In genomic region chr12:128402481-128402880, GRCh38 we compare ENCODE assay signal across 32 cellular contexts.
"Had no signal": no experiment of that assay in that cellular context is flagged by ENCODE, and none has a peak within 500 bp of the region (broad histone marks: within the 10 kb centered on the region; RNA-seq: fewer than 3 reads in every experiment).

No MANE protein-coding gene starts in this region.

- H3K9me3 ChIP-seq: left ventricle myocardium inferior, mucosa of descending colon, psoas muscle, sigmoid colon, upper lobe of left lung, vagina had no signal

- H3K36me3 ChIP-seq: left ventricle myocardium inferior, sigmoid colon, upper lobe of left lung, vagina had no signal

- ATAC-seq: activated naive CD8-positive, alpha-beta T cell treated with anti-CD3 and anti-CD28 coated beads, Interleukin-2, amount 50 U/mL, for 24 hours; mucosa of descending colon; natural killer cell treated with Interleukin-12 subunit alpha and Interleukin-12 subunit beta and Interleukin-15 and Interleukin-18, amount 100 ng/mL, for 72 hours; psoas muscle; stimulated activated memory B cell treated with anti-CD40 and anti-IgM and Interleukin-4, amounts not matched to agents 10 μg/mL and 1 μg/mL and 100 μg/mL, for 72 hours; stimulated activated naive CD8-positive, alpha-beta T cell treated with anti-CD3 and anti-CD28 coated beads, Interleukin-15, amount 100 ng/mL, for 72 hours had no signal

- H3K79me2 ChIP-seq: parathyroid adenoma had no signal

- H3K27me3 ChIP-seq: sigmoid colon, upper lobe of left lung, vagina had no signal

- H3K4me1 ChIP-seq: left ventricle myocardium inferior, parathyroid adenoma, psoas muscle, sigmoid colon, upper lobe of left lung, vagina had no signal

- H2AFZ ChIP-seq: parathyroid adenoma had no signal

- H3K4me3 ChIP-seq: left ventricle myocardium inferior, lung, mucosa of descending colon, psoas muscle, sigmoid colon, upper lobe of left lung, vagina had no signal

- FAIRE-seq: bronchial epithelial cell, colon, frontal cortex, islet of Langerhans, small intestine had no signal

- H3K9ac ChIP-seq: parathyroid adenoma had no signal

- DNase-seq: activated CD4-positive, alpha-beta memory T cell treated with anti-CD3 and anti-CD28 coated beads, Interleukin-2, amount 10 ng/mL, durations not matched to agents 7 days and 5 days; activated CD4-positive, alpha-beta T cell treated with anti-CD3 and anti-CD28 coated beads for 1 hour; activated CD4-positive, alpha-beta T cell treated with anti-CD3 and anti-CD28 coated beads, Interleukin-2, amount 10 ng/mL, durations not matched to agents 7 days and 5 days; activated CD8-positive, alpha-beta memory T cell treated with anti-CD3 and anti-CD28 coated beads, Interleukin-2, amount 50 U/mL, for 48 hours; activated gamma-delta T cell; activated naive CD8-positive, alpha-beta T cell treated with anti-CD3 and anti-CD28 coated beads, Interleukin-2, amount 50 U/mL, for 24 hours; activated T-cell treated with anti-CD3 and anti-CD28 coated beads, Interleukin-2, amount 50 U/mL, for 24 hours; amygdala; dermis blood vessel endothelial cell; effector CD4-positive, alpha-beta T cell; glutamatergic neuron; left ventricle myocardium inferior; mucosa of descending colon; nucleus accumbens; psoas muscle; sigmoid colon; small intestine; stimulated activated CD4-positive, alpha-beta T cell treated with anti-CD3 and anti-CD28 coated beads, Interleukin-4, amount 100 ng/mL, for 4 hours; stimulated activated CD8-positive, alpha-beta memory T cell treated with anti-CD3 and anti-CD28 coated beads, Interleukin-4, amount 100 ng/mL, for 48 hours; stimulated activated naive CD8-positive, alpha-beta T cell treated with anti-CD3 and anti-CD28 coated beads, Interleukin-15, amount 100 ng/mL, for 72 hours; substantia nigra; T-helper 2 cell; upper lobe of left lung had no signal

- H3K27ac ChIP-seq: left ventricle myocardium inferior, parathyroid adenoma, psoas muscle, sigmoid colon, upper lobe of left lung, vagina had no signal
